ENCODE assay signal across 8 cellular contexts in the genomic region with DNA sequence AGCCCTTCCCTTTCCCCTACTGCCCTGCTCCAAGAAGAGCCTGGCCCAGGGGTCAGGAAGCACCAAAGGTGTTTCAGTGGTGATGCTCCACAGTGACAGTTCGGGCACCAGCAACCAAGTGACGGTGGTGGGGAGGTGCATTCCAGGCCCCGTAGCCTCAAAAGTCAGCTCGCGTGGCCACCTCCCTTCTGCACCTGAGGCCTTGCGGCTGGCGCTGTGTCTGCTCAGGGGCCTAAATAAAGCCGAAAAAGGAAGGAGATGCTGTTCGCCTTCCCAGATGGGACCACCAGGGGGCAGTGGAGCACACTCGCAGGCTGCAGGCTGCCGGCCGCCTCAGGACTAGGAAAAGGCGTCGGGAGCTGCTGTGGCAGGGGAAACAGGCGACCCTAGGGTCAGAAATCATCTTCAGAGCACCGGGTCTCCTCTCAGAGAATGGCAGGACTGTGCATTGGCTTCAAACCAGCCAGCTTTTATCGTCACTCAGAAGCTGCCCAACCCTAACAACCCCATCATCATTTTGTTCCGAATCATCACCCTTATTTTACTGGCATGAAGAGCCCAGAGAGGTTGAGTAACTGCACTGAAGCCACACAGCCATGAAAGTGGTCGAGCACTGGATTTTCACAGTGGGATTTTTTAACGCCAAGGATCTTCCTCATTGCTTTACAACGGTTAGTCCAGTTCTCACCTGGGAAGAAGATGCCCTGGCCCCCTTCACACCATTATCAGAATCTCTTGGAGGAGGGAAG.
DNase-seq lines count a peak whose midpoint lies in the region; ATAC-seq and TF ChIP-seq lines count a peak whose summit lies in the region.

No MANE protein-coding gene starts in this region.

- no peaks in the 10 kb centered on the region for H3K27me3 ChIP-seq in cardiac muscle cell

- no peak overlapping the region for H3K4me3 ChIP-seq in cardiac muscle cell

- peak; percentile 89 for TF ChIP-seq CTCF in cardiac muscle cell (IDR thresholded peaks at IDR 0.05; ENCODE audit: low read depth, low read length)

- no peaks in the 10 kb centered on the region for H3K4me1 ChIP-seq in cardiac muscle cell (ENCODE audit: low read depth)

- ATAC-seq in Right ventricle myocardium inferior = no peak
- peak; percentile 88 for ATAC-seq in HG02759 (IDR thresholded peaks at IDR 0.05; ENCODE audit: unreplicated experiment)

- no peaks in the 10 kb centered on the region for H3K36me3 ChIP-seq in cardiac muscle cell

- H3K9me3 ChIP-seq in cardiac muscle cell (ENCODE audit: low read depth) = no peaks in the 10 kb centered on the region

- intact Hi-C loops in Right ventricle myocardium inferior (cut with DNase I) (no loop called here), posterior vena cava (cut with DNase I) (no loop called here)

- no peak overlapping the region for H3K27ac ChIP-seq in cardiac muscle cell

- peak; percentile 70 to 84 for DNase-seq in cardiac muscle cell (ENCODE audit: low read depth in 1 of 2, low spot score in 1 of 2)
- no peak for DNase-seq in Right ventricle myocardium inferior (ENCODE audit: missing footprints)
- DNase-seq in NCI-H2107 (lab: John Stamatoyannopoulos, UW) = peak; percentile 61
- DNase-seq in activated CD4-positive, alpha-beta T cell treated with anti-CD3 and anti-CD28 coated beads, Interleukin-2, amount 50 U/mL, for 1 hour = peak; percentile 2
- DNase-seq in germinal center (ENCODE audit: low spot score) = peak; percentile 29
- DNase-seq in posterior vena cava (ENCODE audit: low spot score) = peak; percentile 81
- DNase-seq in mesenteric fat pad (ENCODE audit: low spot score) = no peak

Comparison
In these comparisons a context has a peak if more than half of its experiments do, and no peak if none do; other contexts are left out.
1. DNase-seq: peak in cardiac muscle cell (2 of 2), NCI-H2107 (single experiment), activated CD4-positive, alpha-beta T cell treated with anti-CD3 and anti-CD28 coated beads, Interleukin-2, amount 50 U/mL, for 1 hour (single experiment), germinal center (single experiment) and posterior vena cava (single experiment); none in Right ventricle myocardium inferior (single experiment) and mesenteric fat pad (single experiment).